ENCODE assay signal across 2 cellular contexts in genomic region chr2:33180915-33181314, GRCh38.
TF ChIP-seq lines count a peak whose summit lies in the region.

No MANE protein-coding gene starts in this region.

TF ChIP-seq in IMR-90, 13 proteins besides CTCF, POLR2A, EP300 and RAD21 (continued from another document):
- TF ChIP-seq RCOR1 (IDR thresholded peaks at IDR 0.05; ENCODE audit: insufficient replicate concordance, low read length): no peak
- TF ChIP-seq USF2 (IDR thresholded peaks at IDR 0.05; ENCODE audit: low read depth, low read length): no peak
- TF ChIP-seq RFX5 (IDR thresholded peaks at IDR 0.05; ENCODE audit: low read depth, low read length): no peak
- no peak for TF ChIP-seq SMC3 (IDR thresholded peaks at IDR 0.05; ENCODE audit: low read depth, low read length)
- TF ChIP-seq ELK1 (IDR thresholded peaks at IDR 0.05; ENCODE audit: borderline replicate concordance, low read depth, low read length): no peak
- TF ChIP-seq MAFK (IDR thresholded peaks at IDR 0.05; ENCODE audit: low read depth, low read length): no peak
- no peak for TF ChIP-seq MAZ (IDR thresholded peaks at IDR 0.05; ENCODE audit: borderline replicate concordance, low read depth, low read length)
- TF ChIP-seq BHLHE40 (IDR thresholded peaks at IDR 0.05; ENCODE audit: low read depth, low read length): no peak
- no peak for TF ChIP-seq CHD1 (IDR thresholded peaks at IDR 0.05; ENCODE audit: low read depth, low read length)
- TF ChIP-seq CEBPB (IDR thresholded peaks at IDR 0.05; ENCODE audit: low read depth, low read length): no peak
- TF ChIP-seq MXI1 (IDR thresholded peaks at IDR 0.05; ENCODE audit: borderline replicate concordance, low read depth, low read length): no peak

TF ChIP-seq in SK-N-SH, 30 proteins besides CTCF, POLR2A, EP300 and RAD21 (continued from another document):
- TF ChIP-seq GABPA (IDR thresholded peaks at IDR 0.05; ENCODE audit: low read depth) (no peak), REST (IDR thresholded peaks at IDR 0.05; ENCODE audit: low read depth, low read length) (no peak), PBX3 (IDR thresholded peaks at IDR 0.05) (no peak), MAX (IDR thresholded peaks at IDR 0.05; ENCODE audit: low read depth) (no peak), TAF1 (IDR thresholded peaks at IDR 0.05; ENCODE audit: borderline replicate concordance, low read depth, low read length) (no peak), USF2 (IDR thresholded peaks at IDR 0.05; ENCODE audit: borderline replicate concordance, low read depth, low read length) (no peak), SMC3 (IDR thresholded peaks at IDR 0.05; ENCODE audit: low read depth, low read length) (no peak), TEAD4 (IDR thresholded peaks at IDR 0.05; ENCODE audit: borderline replicate concordance, insufficient read depth) (no peak), FOXM1 (IDR thresholded peaks at IDR 0.05; ENCODE audit: low read depth) (no peak), ELF1 (IDR thresholded peaks at IDR 0.05) (no peak), MXI1 (IDR thresholded peaks at IDR 0.05; ENCODE audit: low read depth, low read length) (no peak), ZBTB33 (IDR thresholded peaks at IDR 0.05; ENCODE audit: borderline replicate concordance, low read depth) (no peak), YY1 (IDR thresholded peaks at IDR 0.05; ENCODE audit: low read depth) (no peak), USF1 (IDR thresholded peaks at IDR 0.05; ENCODE audit: borderline replicate concordance, low read depth) (no peak)
